Comparison of ENCODE assay signal across 10 cellular contexts in genomic region chr3:123421353-123422174, GRCh38. TPM values are rescaled to one million over a fixed set of nuclear protein-coding genes. Genes with fewer than 3 reads are reported as not detected.
DNase-seq lines count a peak whose midpoint lies in the region; TF ChIP-seq lines count a peak whose summit lies in the region.
"Had no signal": no experiment of that assay in that cellular context is flagged by ENCODE, and none has a peak within 500 bp of the region (broad histone marks: within the 10 kb centered on the region; RNA-seq: fewer than 3 reads in every experiment).

No MANE protein-coding gene starts in this region.

- no peaks in the 10 kb centered on the region for H3K9me3 ChIP-seq in uterus

- peaks cover 8% of the 10 kb centered on the region for H3K27me3 Mint-ChIP-seq in glutamatergic neuron (ENCODE audit: unreplicated experiment)

- H3K4me1 Mint-ChIP-seq in glutamatergic neuron (ENCODE audit: low read depth, unreplicated experiment): peaks cover 10% of the 10 kb centered on the region
- H3K4me1 Mint-ChIP-seq: activated naive CD4-positive, alpha-beta T cell treated with anti-CD3 and anti-CD28 coated beads, Interleukin-2, amount 10 ng/mL, durations not matched to agents 7 days and 5 days; naive B cell had no signal

- H3K36me3 ChIP-seq in uterus: no peaks in the 10 kb centered on the region

- H3K27me3 ChIP-seq in uterus: no peaks in the 10 kb centered on the region

- no peak for TF ChIP-seq POLR2A in uterus (IDR thresholded peaks at IDR 0.05)

- H3K27ac Mint-ChIP-seq in glutamatergic neuron (ENCODE audit: unreplicated experiment): no peak overlapping the region
- H3K27ac Mint-ChIP-seq: activated naive CD4-positive, alpha-beta T cell treated with anti-CD3 and anti-CD28 coated beads, Interleukin-2, amount 10 ng/mL, durations not matched to agents 7 days and 5 days had no signal

- intact Hi-C loops in uterus (cut with DNase I; ENCODE audit: low total_unique reads): no loop called here

- H3K4me3 Mint-ChIP-seq in glutamatergic neuron (ENCODE audit: unreplicated experiment): peak overlapping the region; percentile 32
- H3K4me3 Mint-ChIP-seq: activated naive CD4-positive, alpha-beta T cell treated with anti-CD3 and anti-CD28 coated beads, Interleukin-2, amount 10 ng/mL, durations not matched to agents 7 days and 5 days; naive B cell had no signal

- no peak overlapping the region for H3K4me3 ChIP-seq in uterus

- H3K4me1 ChIP-seq in uterus: peaks cover 0 to 18% of the 10 kb centered on the region in 2 donors

- no peaks in the 10 kb centered on the region for H3K9me3 Mint-ChIP-seq in glutamatergic neuron (ENCODE audit: unreplicated experiment)
- H3K9me3 Mint-ChIP-seq: activated naive CD4-positive, alpha-beta T cell treated with anti-CD3 and anti-CD28 coated beads, Interleukin-2, amount 10 ng/mL, durations not matched to agents 7 days and 5 days; naive B cell had no signal

- H3K27ac ChIP-seq in uterus: no peak overlapping the region

- DNase-seq in M059J (ENCODE audit: low read depth) (peak; percentile 22), RPMI8226 (peak; percentile 89), glutamatergic neuron (no peak), smooth muscle cell of the brain vasculature (ENCODE audit: low read depth, low spot score) (peak; percentile 35), uterus (no peak), T-helper 1 cell (no peak), LoVo (ENCODE audit: low spot score) (no peak)
- DNase-seq: activated naive CD4-positive, alpha-beta T cell treated with anti-CD3 and anti-CD28 coated beads, Interleukin-2, amount 10 ng/mL, durations not matched to agents 7 days and 5 days; naive B cell; NK-92 treated with Interleukin-12 subunit alpha and Interleukin-12 subunit beta, amount 100 ng/mL, for 24 hours had no signal

- no peaks in the 10 kb centered on the region for H3K36me3 Mint-ChIP-seq in glutamatergic neuron (ENCODE audit: unreplicated experiment)
- H3K36me3 Mint-ChIP-seq: activated naive CD4-positive, alpha-beta T cell treated with anti-CD3 and anti-CD28 coated beads, Interleukin-2, amount 10 ng/mL, durations not matched to agents 7 days and 5 days; naive B cell had no signal

- TF ChIP-seq CTCF in glutamatergic neuron (IDR thresholded peaks at IDR 0.05; ENCODE audit: partially characterized antibody, unreplicated experiment): no peak
- no peak for TF ChIP-seq CTCF in uterus (IDR thresholded peaks at IDR 0.05)

RNA-seq across cellular contexts. Expression of gene ADCY5, which starts 27.3 kb away (rescaled TPM):
- not detected in 2 replicates for total RNA-seq in M059J (2014; rRNA removed; shearing (Covaris generic))
- total RNA-seq in glutamatergic neuron (ENCODE audit: unreplicated experiment): 2.1 TPM
- 10 to 100 TPM; 21.1 to 43.5 (median 34.7) TPM for total RNA-seq in uterus

Comparison
In these comparisons a context has a peak if more than half of its experiments do, and no peak if none do; other contexts are left out.
1. DNase-seq: peak in M059J (single experiment), RPMI8226 (single experiment) and smooth muscle cell of the brain vasculature (single experiment); none in glutamatergic neuron (single experiment), uterus (0 of 2), T-helper 1 cell (0 of 5) and LoVo (single experiment).